20 cellular contexts compared by ENCODE assay signal in genomic region chr12:39606712-39607423, GRCh38. TPM values are rescaled to one million over a fixed set of nuclear protein-coding genes. Genes with fewer than 3 reads are reported as not detected.
"Had no signal": no experiment of that assay in that cellular context is flagged by ENCODE, and none has a peak within 500 bp of the region (broad histone marks: within the 10 kb centered on the region; RNA-seq: fewer than 3 reads in every experiment).

No MANE protein-coding gene starts in this region.

- H3K4me2 ChIP-seq: neural progenitor cell had no signal

- DNase-seq: activated CD4-positive, alpha-beta T cell treated with anti-CD3 and anti-CD28 coated beads for 4 hours; activated CD4-positive, alpha-beta T cell treated with anti-CD3 and anti-CD28 coated beads, Interleukin-2, amount 50 U/mL, for 48 hours; activated CD4-positive, CD25-positive, alpha-beta regulatory T cell; activated naive CD4-positive, alpha-beta T cell treated with anti-CD3 and anti-CD28 coated beads for 36 hours; activated T-cell treated with anti-CD3 and anti-CD28 coated beads, Interleukin-2, amount 50 U/mL, for 48 hours; aorta; central memory CD4-positive, alpha-beta T cell; colonic mucosa; heart right ventricle; left lung; naive thymus-derived CD8-positive, alpha-beta T cell; retina; sigmoid colon; stimulated activated CD4-positive, alpha-beta T cell treated with anti-CD3 and anti-CD28 coated beads, Interleukin-2, amount 100 ng/mL, for 48 hours; stimulated activated CD8-positive, alpha-beta memory T cell treated with anti-CD3 and anti-CD28 coated beads, Interleukin-4, amount 100 ng/mL, for 48 hours; stimulated activated naive B cell treated with anti-CD40 and anti-IgM and Interleukin-4, amounts not matched to agents 10 μg/mL and 1 μg/mL and 100 μg/mL, for 72 hours had no signal

- H3K9ac ChIP-seq: neural progenitor cell had no signal

- H3K27ac ChIP-seq: colonic mucosa, heart right ventricle, left lung, neural progenitor cell, sigmoid colon had no signal

- H3K27me3 Mint-ChIP-seq: naive thymus-derived CD8-positive, alpha-beta T cell; stimulated activated naive B cell treated with anti-CD40 and anti-IgM and Interleukin-4, amounts not matched to agents 10 μg/mL and 1 μg/mL and 100 μg/mL, for 72 hours had no signal

- H3K4me3 Mint-ChIP-seq: activated naive CD4-positive, alpha-beta T cell treated with anti-CD3 and anti-CD28 coated beads for 36 hours; brain; mesothelial cell of epicardium; neural progenitor cell; stimulated activated naive B cell treated with anti-CD40 and anti-IgM and Interleukin-4, amounts not matched to agents 10 μg/mL and 1 μg/mL and 100 μg/mL, for 72 hours had no signal

- H3K4me1 Mint-ChIP-seq: mesothelial cell of epicardium; neural progenitor cell; stimulated activated naive B cell treated with anti-CD40 and anti-IgM and Interleukin-4, amounts not matched to agents 10 μg/mL and 1 μg/mL and 100 μg/mL, for 72 hours had no signal

- H2AFZ ChIP-seq: neural progenitor cell had no signal

- H3K36me3 ChIP-seq: colonic mucosa, left lung, neural progenitor cell, sigmoid colon had no signal

- H3K4me1 ChIP-seq: colonic mucosa, left lung, neural progenitor cell had no signal

- ATAC-seq: heart right ventricle; left lung; naive thymus-derived CD8-positive, alpha-beta T cell; stimulated activated naive B cell treated with anti-CD40 and anti-IgM and Interleukin-4, amounts not matched to agents 10 μg/mL and 1 μg/mL and 100 μg/mL, for 72 hours had no signal

- H3K9me3 Mint-ChIP-seq: activated naive CD4-positive, alpha-beta T cell treated with anti-CD3 and anti-CD28 coated beads for 36 hours; mesothelial cell of epicardium; naive thymus-derived CD8-positive, alpha-beta T cell; neural progenitor cell; stimulated activated naive B cell treated with anti-CD40 and anti-IgM and Interleukin-4, amounts not matched to agents 10 μg/mL and 1 μg/mL and 100 μg/mL, for 72 hours had no signal

- H3K9me3 ChIP-seq: colonic mucosa, heart right ventricle, left lung, sigmoid colon had no signal

- H3K27ac Mint-ChIP-seq: activated naive CD4-positive, alpha-beta T cell treated with anti-CD3 and anti-CD28 coated beads for 36 hours; mesothelial cell of epicardium; neural progenitor cell; stimulated activated naive B cell treated with anti-CD40 and anti-IgM and Interleukin-4, amounts not matched to agents 10 μg/mL and 1 μg/mL and 100 μg/mL, for 72 hours had no signal

- H3K27me3 ChIP-seq: colonic mucosa, heart right ventricle, left lung, neural progenitor cell, sigmoid colon had no signal

- H3K36me3 Mint-ChIP-seq: mesothelial cell of epicardium; neural progenitor cell; stimulated activated naive B cell treated with anti-CD40 and anti-IgM and Interleukin-4, amounts not matched to agents 10 μg/mL and 1 μg/mL and 100 μg/mL, for 72 hours had no signal

- H3K4me3 ChIP-seq: colonic mucosa, heart right ventricle, left lung, neural progenitor cell, sigmoid colon had no signal

RNA-seq across cellular contexts. Expression of gene ABCD2, which starts 12.7 kb away (rescaled TPM):
- total RNA-seq: lung microvascular endothelial cell had no signal
